Comparison of ENCODE assay signal across 8 cellular contexts in the genomic region with DNA sequence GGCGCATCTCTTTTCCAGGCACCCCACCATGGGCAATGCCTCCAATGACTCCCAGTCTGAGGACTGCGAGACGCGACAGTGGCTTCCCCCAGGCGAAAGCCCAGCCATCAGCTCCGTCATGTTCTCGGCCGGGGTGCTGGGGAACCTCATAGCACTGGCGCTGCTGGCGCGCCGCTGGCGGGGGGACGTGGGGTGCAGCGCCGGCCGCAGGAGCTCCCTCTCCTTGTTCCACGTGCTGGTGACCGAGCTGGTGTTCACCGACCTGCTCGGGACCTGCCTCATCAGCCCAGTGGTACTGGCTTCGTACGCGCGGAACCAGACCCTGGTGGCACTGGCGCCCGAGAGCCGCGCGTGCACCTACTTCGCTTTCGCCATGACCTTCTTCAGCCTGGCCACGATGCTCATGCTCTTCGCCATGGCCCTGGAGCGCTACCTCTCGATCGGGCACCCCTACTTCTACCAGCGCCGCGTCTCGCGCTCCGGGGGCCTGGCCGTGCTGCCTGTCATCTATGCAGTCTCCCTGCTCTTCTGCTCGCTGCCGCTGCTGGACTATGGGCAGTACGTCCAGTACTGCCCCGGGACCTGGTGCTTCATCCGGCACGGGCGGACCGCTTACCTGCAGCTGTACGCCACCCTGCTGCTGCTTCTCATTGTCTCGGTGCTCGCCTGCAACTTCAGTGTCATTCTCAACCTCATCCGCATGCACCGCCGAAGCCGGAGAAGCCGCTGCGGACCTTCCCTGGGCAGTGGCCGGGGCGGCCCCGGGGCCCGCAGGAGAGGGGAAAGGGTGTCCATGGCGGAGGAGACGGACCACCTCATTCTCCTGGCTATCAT. TPM values are rescaled to one million over a fixed set of nuclear protein-coding genes. Genes with fewer than 3 reads are reported as not detected.
DNase-seq lines count a peak whose midpoint lies in the region; ATAC-seq and TF ChIP-seq lines count a peak whose summit lies in the region.

No MANE protein-coding gene starts in this region.

- H3K4me1 ChIP-seq in HUES6 (ENCODE audit: control insufficient read depth, insufficient read depth, low read length) (peaks cover 20% of the 10 kb centered on the region), tibial artery (peaks cover 0 to 29% (median 15%) of the 10 kb centered on the region in 4 donors)

- peak; percentile 42 for ATAC-seq in GM18909 (IDR thresholded peaks at IDR 0.05; ENCODE audit: poor library complexity, unreplicated experiment)
- ATAC-seq in activated CD8-positive, alpha-beta memory T cell treated with anti-CD3 and anti-CD28 coated beads, Interleukin-2, amount 10 ng/mL, durations not matched to agents 7 days and 5 days: peak; percentile 28
- peak; percentile 24 for ATAC-seq in esophagus mucosa
- ATAC-seq in natural killer cell: peak; percentile 20 to 40 (median 37)
- no peak for ATAC-seq in HG03457 (IDR thresholded peaks at IDR 0.05; ENCODE audit: unreplicated experiment)
- ATAC-seq in HG02870 (IDR thresholded peaks at IDR 0.05; ENCODE audit: unreplicated experiment): no peak

- H3K27ac ChIP-seq in HUES6 (ENCODE audit: low read depth, low read length) (no peak overlapping the region), tibial artery (no peak overlapping the region)

- H3K9me3 ChIP-seq in HUES6 (ENCODE audit: control insufficient read depth, insufficient read depth, low read depth, low read length) (no peaks in the 10 kb centered on the region), tibial artery (no peaks in the 10 kb centered on the region)

- no peak for TF ChIP-seq CTCF in natural killer cell (IDR thresholded peaks at IDR 0.05)
- TF ChIP-seq CTCF in tibial artery (IDR thresholded peaks at IDR 0.05): no peak

- peak overlapping the region; percentile 99 for H3K27ac Mint-ChIP-seq in activated CD8-positive, alpha-beta memory T cell treated with anti-CD3 and anti-CD28 coated beads, Interleukin-2, amount 10 ng/mL, durations not matched to agents 7 days and 5 days
- peak overlapping the region; percentile 95 to 99 for H3K27ac Mint-ChIP-seq in natural killer cell

- CTCF ChIA-PET in activated CD8-positive, alpha-beta memory T cell treated with anti-CD3 and anti-CD28 coated beads, Interleukin-2, amount 10 ng/mL, durations not matched to agents 7 days and 5 days (lab: Charles Lee): interaction anchor here (1.0 to 7.5 kb wide), 6 partner anchors 11 to 663 kb away, joined by 3 to 52 read pairs (median 6); a partner anchor contains a TSS

- H3K4me3 ChIP-seq in HUES6 (ENCODE audit: low read depth, low read length): peak overlapping the region; percentile 62
- H3K4me3 ChIP-seq in tibial artery: peak overlapping the region; percentile 50 to 56

- H3K4me1 Mint-ChIP-seq in activated CD8-positive, alpha-beta memory T cell treated with anti-CD3 and anti-CD28 coated beads, Interleukin-2, amount 10 ng/mL, durations not matched to agents 7 days and 5 days: peaks cover 61% of the 10 kb centered on the region
- peaks cover 86 to 95% of the 10 kb centered on the region in 2 donors for H3K4me1 Mint-ChIP-seq in natural killer cell

- H3K4me3 Mint-ChIP-seq in activated CD8-positive, alpha-beta memory T cell treated with anti-CD3 and anti-CD28 coated beads, Interleukin-2, amount 10 ng/mL, durations not matched to agents 7 days and 5 days: peak overlapping the region; percentile 100
- peak overlapping the region; percentile 98 for H3K4me3 Mint-ChIP-seq in natural killer cell

- peaks cover 75% of the 10 kb centered on the region for H3K27me3 ChIP-seq in HUES6 (ENCODE audit: control insufficient read depth, insufficient read depth, low read length)
- H3K27me3 ChIP-seq in tibial artery: no peaks in the 10 kb centered on the region

- peaks cover 90% of the 10 kb centered on the region for H3K36me3 Mint-ChIP-seq in activated CD8-positive, alpha-beta memory T cell treated with anti-CD3 and anti-CD28 coated beads, Interleukin-2, amount 10 ng/mL, durations not matched to agents 7 days and 5 days
- H3K36me3 Mint-ChIP-seq in natural killer cell: peaks cover 9% of the 10 kb centered on the region

- no peaks in the 10 kb centered on the region for H3K9me3 Mint-ChIP-seq in activated CD8-positive, alpha-beta memory T cell treated with anti-CD3 and anti-CD28 coated beads, Interleukin-2, amount 10 ng/mL, durations not matched to agents 7 days and 5 days (ENCODE audit: low read depth)
- H3K9me3 Mint-ChIP-seq in natural killer cell: no peaks in the 10 kb centered on the region

- intact Hi-C loops in natural killer cell (cut with micrococcal nuclease) (loop anchor here (1.0 to 5.0 kb wide), 3 partner anchors 11 to 238 kb away; a partner anchor contains a TSS), tibial artery (cut with DNase I; ENCODE audit: low total_unique reads) (no loop called here)

- H3K36me3 ChIP-seq in HUES6 (ENCODE audit: control insufficient read depth, insufficient read depth, low read length): no peaks in the 10 kb centered on the region
- no peaks in the 10 kb centered on the region for H3K36me3 ChIP-seq in tibial artery

- peak; percentile 68 for DNase-seq in activated CD8-positive, alpha-beta memory T cell treated with anti-CD3 and anti-CD28 coated beads, Interleukin-2, amount 10 ng/mL, durations not matched to agents 7 days and 5 days
- peak; percentile 39 for DNase-seq in natural killer cell
- peak in 1 of 2 donors; percentile 68 for DNase-seq in tibial artery

- no peaks in the 10 kb centered on the region for H3K27me3 Mint-ChIP-seq in activated CD8-positive, alpha-beta memory T cell treated with anti-CD3 and anti-CD28 coated beads, Interleukin-2, amount 10 ng/mL, durations not matched to agents 7 days and 5 days
- no peaks in the 10 kb centered on the region for H3K27me3 Mint-ChIP-seq in natural killer cell (ENCODE audit: low read depth in 2 of 2)

- H3K9ac ChIP-seq in HUES6 (ENCODE audit: low read length): peak overlapping the region; percentile 22

RNA-seq across cellular contexts. Expression of a gene that starts 0.6 kb away (rescaled TPM):
- total RNA-seq in activated CD8-positive, alpha-beta memory T cell treated with anti-CD3 and anti-CD28 coated beads, Interleukin-2, amount 10 ng/mL, durations not matched to agents 7 days and 5 days: 100 to 1,000 TPM in 1 of 2 experiments, 10 to 100 TPM in 1; 97.6 to 117 TPM
- 0.40 TPM for total RNA-seq in esophagus mucosa
- total RNA-seq in natural killer cell: 10 to 100 TPM; 55.3 to 67.9 (median 60.6) TPM

RNA-seq across cellular contexts. Expression of a gene that starts 47.2 kb away (rescaled TPM):
- total RNA-seq in activated CD8-positive, alpha-beta memory T cell treated with anti-CD3 and anti-CD28 coated beads, Interleukin-2, amount 10 ng/mL, durations not matched to agents 7 days and 5 days: 1 to 10 TPM in 1 of 2 experiments, under 1 TPM in 1; 0.07 to 1.7 TPM
- total RNA-seq in esophagus mucosa (not detected), natural killer cell (100 to 1,000 TPM; 106 to 140 (median 112) TPM)

Comparison
In these comparisons a context has a peak if more than half of its experiments do, and no peak if none do; other contexts are left out.
1. ATAC-seq: peak in GM18909 (single experiment), activated CD8-positive, alpha-beta memory T cell treated with anti-CD3 and anti-CD28 coated beads, Interleukin-2, amount 10 ng/mL, durations not matched to agents 7 days and 5 days (single experiment), esophagus mucosa (single experiment) and natural killer cell (3 of 3); none in HG03457 (single experiment) and HG02870 (single experiment).
2. RNA of a gene that starts 0.6 kb away (total RNA-seq): 97.6 to 117 TPM in activated CD8-positive, alpha-beta memory T cell treated with anti-CD3 and anti-CD28 coated beads, Interleukin-2, amount 10 ng/mL, durations not matched to agents 7 days and 5 days and 55.3 to 67.9 TPM in natural killer cell; 0.40 TPM in esophagus mucosa (single experiment); every median in the first group is over 10 times any median in the second.
3. RNA of a gene that starts 47.2 kb away (total RNA-seq): 106 to 140 TPM in natural killer cell; 0.07 to 1.7 TPM in activated CD8-positive, alpha-beta memory T cell treated with anti-CD3 and anti-CD28 coated beads, Interleukin-2, amount 10 ng/mL, durations not matched to agents 7 days and 5 days and not detected in esophagus mucosa (single experiment); every median in the first group is over 10 times any median in the second.